In genomic region chr2:95526360-95527341, GRCh38 we compare ENCODE assay signal across 8 cellular contexts. TPM values are rescaled to one million over a fixed set of nuclear protein-coding genes. Genes with fewer than 3 reads are reported as not detected.
DNase-seq lines count a peak whose midpoint lies in the region; ATAC-seq and TF ChIP-seq lines count a peak whose summit lies in the region.

No MANE protein-coding gene starts in this region.

- no peak overlapping the region for H3K23ac ChIP-seq in mesenchymal stem cell (ENCODE audit: low read length in 2 of 2)

- no peak overlapping the region for H2BK12ac ChIP-seq in mesenchymal stem cell (ENCODE audit: low read length in 2 of 2)

- H4K91ac ChIP-seq in mesenchymal stem cell (ENCODE audit: low read length), result no peak overlapping the region

- H3K4me2 ChIP-seq in mesenchymal stem cell (ENCODE audit: low read length, poor library complexity, severe bottlenecking), result no peak overlapping the region

- H3K79me1 ChIP-seq in mesenchymal stem cell (replicated peaks; ENCODE audit: low read length, poor library complexity, severe bottlenecking), result no peaks in the 10 kb centered on the region

- H2AFZ ChIP-seq in mesenchymal stem cell (ENCODE audit: low read depth, low read length), result no peak overlapping the region

- no peak for TF ChIP-seq CTCF in colonic mucosa (IDR thresholded peaks at IDR 0.05)

- intact Hi-C loops in colonic mucosa (cut with DNase I), result no loop called here

- WGBS in mesenchymal stem cell, result 94% methylated on average over 84 of the region's 84 CpGs

- H3K4me1 ChIP-seq in colonic mucosa (no peaks in the 10 kb centered on the region), mesenchymal stem cell (ENCODE audit: control insufficient read depth, insufficient read depth, low read depth, low read length) (peaks cover 14% of the 10 kb centered on the region)

- H3K9me3 ChIP-seq in colonic mucosa, result no peaks in the 10 kb centered on the region
- peaks cover 6% of the 10 kb centered on the region for H3K9me3 ChIP-seq in mesenchymal stem cell (ENCODE audit: control insufficient read depth, low read length)

- no peak overlapping the region for H2AK5ac ChIP-seq in mesenchymal stem cell (ENCODE audit: low read length, severe bottlenecking)

- peak; percentile 50 for ATAC-seq in GM21576 (IDR thresholded peaks at IDR 0.05; ENCODE audit: unreplicated experiment)

- H3K27me3 ChIP-seq in colonic mucosa, result no peaks in the 10 kb centered on the region
- H3K27me3 ChIP-seq in mesenchymal stem cell (ENCODE audit: control insufficient read depth in 1 of 2, insufficient read depth in 1 of 2, low read length in 2 of 2), result no peaks in the 10 kb centered on the region

- H2BK120ac ChIP-seq in mesenchymal stem cell (ENCODE audit: low read depth, low read length), result no peak overlapping the region

- H3K27ac ChIP-seq in colonic mucosa (peak overlapping the region; percentile 62), mesenchymal stem cell (ENCODE audit: low read length, poor library complexity, severe bottlenecking) (no peak overlapping the region)

- no peak overlapping the region for H4K8ac ChIP-seq in mesenchymal stem cell (ENCODE audit: low read length)

- H3K4me3 ChIP-seq in colonic mucosa, result peak overlapping the region; percentile 77
- peak overlapping the region in 1 of 2 experiments; percentile 88 for H3K4me3 ChIP-seq in mesenchymal stem cell (ENCODE audit: insufficient read depth in 1 of 2, low read depth in 1 of 2, low read length in 2 of 2)

- H2BK15ac ChIP-seq in mesenchymal stem cell (ENCODE audit: low read depth, poor library complexity, severe bottlenecking), result no peak overlapping the region

- H3K4ac ChIP-seq in mesenchymal stem cell (ENCODE audit: low read depth in 1 of 2, low read length in 2 of 2), result no peak overlapping the region

- H2BK5ac ChIP-seq in mesenchymal stem cell (ENCODE audit: low read depth, low read length, poor library complexity, severe bottlenecking), result no peak overlapping the region

- H3K9ac ChIP-seq in colonic mucosa (ENCODE audit: low read depth in 2 of 2, low read length in 2 of 2), result peak overlapping the region; percentile 59 to 95
- H3K9ac ChIP-seq in mesenchymal stem cell (ENCODE audit: low read length), result peak overlapping the region; percentile 89

- DNase-seq in DMS114 treated with DMSO at 0.1 percent for 48 hours (lab: John Stamatoyannopoulos, UW; ENCODE audit: unreplicated experiment) (peak; percentile 61), NCI-H1105 treated with DMSO at 0.1 percent for 48 hours (lab: John Stamatoyannopoulos, UW) (peak; percentile 71), colonic mucosa (peak; percentile 74), mesenchymal stem cell (no peak)
- DNase-seq in activated CD4-positive, alpha-beta T cell treated with anti-CD3 and anti-CD28 coated beads for 4 hours, result peak; percentile 48
- DNase-seq in stimulated activated CD8-positive, alpha-beta memory T cell treated with anti-CD3 and anti-CD28 coated beads, Interleukin-7, amount 100 ng/mL, for 24 hours (ENCODE audit: low read depth), result peak; percentile 39
- DNase-seq in effector CD8-positive, alpha-beta T cell (lab: John Stamatoyannopoulos, UW), result no peak

- H3K14ac ChIP-seq in mesenchymal stem cell (ENCODE audit: low read length in 2 of 2), result no peak overlapping the region

- H3K18ac ChIP-seq in mesenchymal stem cell (ENCODE audit: low read depth in 1 of 2, low read length in 2 of 2), result no peak overlapping the region

- no peaks in the 10 kb centered on the region for H3K36me3 ChIP-seq in colonic mucosa
- peaks cover 3 to 34% of the 10 kb centered on the region in 2 experiments for H3K36me3 ChIP-seq in mesenchymal stem cell (ENCODE audit: control insufficient read depth in 1 of 2, insufficient read depth in 2 of 2, low read depth in 1 of 2, low read length in 2 of 2)

RNA-seq across cellular contexts. Expression of gene TRIM43B, which starts 42.1 kb away (rescaled TPM):
- total RNA-seq in colonic mucosa, result not detected
- polyA plus RNA-seq in mesenchymal stem cell (2013, experiment 1 of 2), result 0.03 TPM
- polyA plus RNA-seq in mesenchymal stem cell (2013, experiment 2 of 2), result not detected

Comparison
In these comparisons a context has a peak if more than half of its experiments do, and no peak if none do; other contexts are left out.
1. DNase-seq: peak in DMS114 treated with DMSO at 0.1 percent for 48 hours (single experiment), NCI-H1105 treated with DMSO at 0.1 percent for 48 hours (single experiment), activated CD4-positive, alpha-beta T cell treated with anti-CD3 and anti-CD28 coated beads for 4 hours (2 of 2), colonic mucosa (single experiment) and stimulated activated CD8-positive, alpha-beta memory T cell treated with anti-CD3 and anti-CD28 coated beads, Interleukin-7, amount 100 ng/mL, for 24 hours (single experiment); none in mesenchymal stem cell (single experiment) and effector CD8-positive, alpha-beta T cell (single experiment).